In genomic region chr19:54322934-54323333, GRCh38 we compare ENCODE assay signal across 12 cellular contexts. TPM values are rescaled to one million over a fixed set of nuclear protein-coding genes. Genes with fewer than 3 reads are reported as not detected.
DNase-seq lines count a peak whose midpoint lies in the region; ATAC-seq, FAIRE-seq and TF ChIP-seq lines count a peak whose summit lies in the region.
"Not testable (repeated sequence)": the region's sequence is repeated elsewhere in the genome, so short reads cannot be mapped to it uniquely, and the experiment has no call there.
"Had no signal": no experiment of that assay in that cellular context is flagged by ENCODE, and none has a peak within 500 bp of the region (broad histone marks: within the 10 kb centered on the region; RNA-seq: fewer than 3 reads in every experiment).

No MANE protein-coding gene starts in this region.

- POLR2A ChIA-PET in Panc1 (lab: Charles Lee); WTC11 (lab: Charles Lee): not testable (repeated sequence)

- not testable (repeated sequence) for H2AFZ ChIP-seq in GM23338

- H4K20me1 ChIP-seq in GM23338 (replicated peaks; ENCODE audit: insufficient read depth), result not testable (repeated sequence)

- H3K36me3 ChIP-seq in GM23338 (ENCODE audit: insufficient read depth); Panc1 (ENCODE audit: control insufficient read depth, insufficient read depth, low read length); endodermal cell (ENCODE audit: control insufficient read depth, insufficient read depth, low read length); lower lobe of right lung: not testable (repeated sequence)

- CTCF ChIA-PET in Panc1 (lab: Charles Lee), result not testable (repeated sequence)
- CTCF ChIA-PET in WTC11 (lab: Charles Lee), result interaction anchor here (0.8 to 3.9 kb wide), 4 partner anchors 57 to 143 kb away, joined by 3 to 29 read pairs (median 6); partner anchors contain the start of gene MBOAT7

- DNase-seq in GM23338 (ENCODE audit: low spot score); Panc1 (ENCODE audit: low read depth, low spot score); endodermal cell; urothelium cell line (ENCODE audit: low spot score): not testable (repeated sequence)
- peak; percentile 66 for DNase-seq in WTC11 (ENCODE audit: low spot score)
- peak; percentile 46 for DNase-seq in lower lobe of right lung
- DNase-seq in posterior vena cava (ENCODE audit: low spot score), result peak; percentile 58

- not testable (repeated sequence) for H3K4me3 ChIP-seq in GM23338; Panc1 (ENCODE audit: low read depth in 2 of 2, low read length in 2 of 2); endodermal cell (ENCODE audit: low read length); lower lobe of right lung

- intact Hi-C loops in Panc1 (cut with micrococcal nuclease; ENCODE audit: unreplicated experiment); lower lobe of right lung (cut with DNase I); posterior vena cava (cut with DNase I): not testable (repeated sequence)

- FAIRE-seq in urothelium cell line (lab: Jason Lieb, UNC), result peak; percentile 69

- H3K27me3 ChIP-seq in GM23338 (ENCODE audit: insufficient read depth); Panc1 (ENCODE audit: control insufficient read depth, insufficient read depth, low read length); endodermal cell (ENCODE audit: control insufficient read depth, insufficient read depth, low read length, poor library complexity, severe bottlenecking); lower lobe of right lung (ENCODE audit: low read depth): not testable (repeated sequence)

- not testable (repeated sequence) for H3K27ac ChIP-seq in GM23338 (ENCODE audit: low read depth); Panc1 (ENCODE audit: low read length); endodermal cell (ENCODE audit: low read depth, low read length); lower lobe of right lung

- not testable (repeated sequence) for H3K27ac Mint-ChIP-seq in GM23338, WTC11, endodermal cell

- H3K9me2 ChIP-seq in GM23338 (ENCODE audit: insufficient read depth), result not testable (repeated sequence)

- not testable (repeated sequence) for H3F3A ChIP-seq in GM23338 (replicated peaks; ENCODE audit: low read depth)

- no CpG with 5 or more reads among the region's 13 CpGs for WGBS in endodermal cell (ENCODE audit: insufficient coverage in 1 of 2, insufficient read length in 1 of 2), 2 experiments

- peaks cover 16% of the 10 kb centered on the region for H3K4me1 ChIP-seq in GM23338 (ENCODE audit: insufficient read depth)
- H3K4me1 ChIP-seq in Panc1 (ENCODE audit: control insufficient read depth, insufficient read depth, low read length); endodermal cell (ENCODE audit: control insufficient read depth, insufficient read depth, low read length); lower lobe of right lung: not testable (repeated sequence)

- H3K4me1 Mint-ChIP-seq in GM23338 (peaks cover 20% of the 10 kb centered on the region), WTC11 (peaks cover 24% of the 10 kb centered on the region)
- H3K4me1 Mint-ChIP-seq in endodermal cell, result not testable (repeated sequence)

- H3K27me3 Mint-ChIP-seq in GM23338 (ENCODE audit: insufficient read depth, low read depth, poor library complexity), result peaks cover 19% of the 10 kb centered on the region
- H3K27me3 Mint-ChIP-seq in WTC11 (ENCODE audit: low read depth), result peaks cover 39% of the 10 kb centered on the region
- not testable (repeated sequence) for H3K27me3 Mint-ChIP-seq in endodermal cell (ENCODE audit: insufficient read depth)

- H3K9ac ChIP-seq in endodermal cell (ENCODE audit: extremely low read depth, low read length, poor library complexity, severe bottlenecking), result not testable (repeated sequence)

- in situ Hi-C loops in Panc1 (cut with HindIII; ENCODE audit: low pct_unique_long_range_greater_than_20kb, low sequenced_read_pairs), result not testable (repeated sequence)

- H3K9me3 ChIP-seq in Panc1 (ENCODE audit: control insufficient read depth, insufficient read depth, low read depth, low read length); endodermal cell (ENCODE audit: control insufficient read depth, low read length); lower lobe of right lung: not testable (repeated sequence)

- ATAC-seq in GM23338, Panc1, WTC11, lower lobe of right lung: not testable (repeated sequence)

- not testable (repeated sequence) for H3K79me2 ChIP-seq in GM23338 (replicated peaks; ENCODE audit: insufficient read depth)

- H3K4me2 ChIP-seq in GM23338, result not testable (repeated sequence)

- not testable (repeated sequence) for BruUV-seq in Panc1 (replicated peaks; lab: Mats Ljungman, UMichigan)

- not testable (repeated sequence) for H3K4me3 Mint-ChIP-seq in GM23338, WTC11, endodermal cell

- H3K36me3 Mint-ChIP-seq in GM23338 (ENCODE audit: low read depth) (peaks cover 14% of the 10 kb centered on the region), WTC11 (peaks cover 22% of the 10 kb centered on the region)
- H3K36me3 Mint-ChIP-seq in endodermal cell (ENCODE audit: low read depth), result not testable (repeated sequence)

- H3K9me3 Mint-ChIP-seq in GM23338 (peaks cover 28% of the 10 kb centered on the region), WTC11 (peaks cover 28% of the 10 kb centered on the region), endodermal cell (peaks cover 33% of the 10 kb centered on the region)

- TF ChIP-seq CTCF in GM23338 (conservative IDR thresholded peaks at IDR 0.05; ENCODE audit: low read depth in 2 of 2) (peak; percentile 25 to 34; a peak in 3 of 4 replicates), Panc1 (IDR thresholded peaks at IDR 0.05) (peak; percentile 58; the same call in 1 of the 2 replicates), WTC11 (IDR thresholded peaks at IDR 0.05) (peak; percentile 51; the same call in 1 of the 2 replicates), endodermal cell (conservative IDR thresholded peaks at IDR 0.05) (peak; percentile 41), lower lobe of right lung (IDR thresholded peaks at IDR 0.05) (peak; percentile 20)

TF ChIP-seq in GM23338, 12 proteins besides CTCF, POLR2A, EP300 and RAD21:
- TF ChIP-seq CREB1 (CRISPR knock-in tag; IDR thresholded peaks at IDR 0.05; ENCODE audit: low read depth), result peak; percentile 20; the same call in 1 of the 2 replicates

RNA-seq across cellular contexts. Expression of gene LILRA5, which starts 10.0 kb away (rescaled TPM):
- not detected in 2 replicates for total RNA-seq in GM23338 (2014; rRNA removed; shearing (Covaris generic))
- polyA plus RNA-seq in GM23338 (2016; fragmentation: Nextera tagmentation; extraction: Ambion mirVana), result not detected in 2 replicates
- total RNA-seq in Panc1 (2021; ENCODE audit: unreplicated experiment), result not detected
- not detected for polyA plus RNA-seq in Panc1 (2012; ENCODE audit: insufficient read length)
- 0.25 TPM in 1 of 3 replicates, not detected in the others for total RNA-seq in WTC11 (2021)
- total RNA-seq in endodermal cell, result not detected
- polyA plus RNA-seq in endodermal cell (2013, experiment 1 of 2), result not detected
- polyA plus RNA-seq in endodermal cell (2013, experiment 2 of 2), result not detected
- 21.9 TPM for total RNA-seq in lower lobe of right lung
- total RNA-seq in posterior vena cava, result 10 to 100 TPM in 1 of 2 donors, 1 to 10 TPM in 1; 6.2 to 11.7 TPM
- total RNA-seq: Caco-2; CD8-positive, alpha-beta memory T cell; HT1080 had no signal
- polyA plus RNA-seq: A549; AG04450; CD8-positive, alpha-beta memory T cell had no signal

RNA-seq across cellular contexts. Expression of gene LILRA4, which starts 16.0 kb away (rescaled TPM):
- not detected in 2 replicates for total RNA-seq in GM23338 (2014; rRNA removed; shearing (Covaris generic))
- polyA plus RNA-seq in GM23338 (2016; fragmentation: Nextera tagmentation; extraction: Ambion mirVana), result not detected in 2 replicates
- total RNA-seq in Panc1 (2021; ENCODE audit: unreplicated experiment), result not detected
- not detected for polyA plus RNA-seq in Panc1 (2012; ENCODE audit: insufficient read length)
- total RNA-seq in WTC11 (2021), result not detected in 3 replicates
- not detected for total RNA-seq in endodermal cell
- polyA plus RNA-seq in endodermal cell (2013, experiment 1 of 2), result not detected
- polyA plus RNA-seq in endodermal cell (2013, experiment 2 of 2), result not detected
- 6.6 TPM for total RNA-seq in lower lobe of right lung
- total RNA-seq in posterior vena cava, result under 1 TPM in 1 of 2 donors, not detected in 1; 0.57 TPM
- total RNA-seq: Caco-2; CD8-positive, alpha-beta memory T cell; HT1080 had no signal
- polyA plus RNA-seq: A549; AG04450; CD8-positive, alpha-beta memory T cell had no signal

RNA-seq across cellular contexts. Expression of gene LAIR1, which starts 41.8 kb away (rescaled TPM):
- 1.3 TPM in 1 of 2 replicates, not detected in the other for total RNA-seq in GM23338 (2014; rRNA removed; shearing (Covaris generic))
- 0.10 TPM in 2 replicates for polyA plus RNA-seq in GM23338 (2016; fragmentation: Nextera tagmentation; extraction: Ambion mirVana)
- total RNA-seq in Panc1 (2021; ENCODE audit: unreplicated experiment) (0.05 TPM), WTC11 (2021) (0.18 to 0.60 TPM (median 0.37 TPM) in 3 replicates), endodermal cell (not detected), lower lobe of right lung (176 TPM), posterior vena cava (10 to 100 TPM; 18.3 to 42.2 TPM)
- polyA plus RNA-seq in Panc1 (2012; ENCODE audit: insufficient read length), result not detected
- polyA plus RNA-seq in endodermal cell (2013, experiment 1 of 2), result not detected
- not detected for polyA plus RNA-seq in endodermal cell (2013, experiment 2 of 2)
- total RNA-seq: Caco-2, HT1080 had no signal
- polyA plus RNA-seq: A549, AG04450 had no signal

RNA-seq across cellular contexts. Expression of gene LILRB2, which starts 42.0 kb away (rescaled TPM):
- total RNA-seq in GM23338 (2014; rRNA removed; shearing (Covaris generic)), result not detected in 2 replicates
- polyA plus RNA-seq in GM23338 (2016; fragmentation: Nextera tagmentation; extraction: Ambion mirVana), result not detected in 2 replicates
- total RNA-seq in Panc1 (2021; ENCODE audit: unreplicated experiment) (not detected), WTC11 (2021) (0.11 TPM in 1 of 3 replicates, not detected in the others), endodermal cell (not detected), lower lobe of right lung (26.1 TPM), posterior vena cava (10 to 100 TPM in 1 of 2 donors, 1 to 10 TPM in 1; 7.3 to 12.9 TPM)
- not detected for polyA plus RNA-seq in Panc1 (2012; ENCODE audit: insufficient read length)
- polyA plus RNA-seq in endodermal cell (2013, experiment 1 of 2), result not detected
- polyA plus RNA-seq in endodermal cell (2013, experiment 2 of 2), result not detected
- total RNA-seq: Caco-2, HT1080 had no signal
- polyA plus RNA-seq: A549; AG04450; CD8-positive, alpha-beta memory T cell had no signal
